ENCODE assay signal across 28 cellular contexts in genomic region chr4:32435320-32435719, GRCh38.
"Had no signal": no experiment of that assay in that cellular context is flagged by ENCODE, and none has a peak within 500 bp of the region (broad histone marks: within the 10 kb centered on the region; RNA-seq: fewer than 3 reads in every experiment).

No MANE protein-coding gene starts in this region.

- H3K27ac ChIP-seq: left lung, lower lobe of right lung, neural progenitor cell, neutrophil, parathyroid adenoma, psoas muscle, right lobe of liver, stomach, testis, thyroid gland, transverse colon, upper lobe of left lung, vagina had no signal

- H3K79me2 ChIP-seq: parathyroid adenoma had no signal

- H2AFZ ChIP-seq: neural progenitor cell, parathyroid adenoma had no signal

- DNase-seq: hypothalamus; immature natural killer cell; kidney; left colon; left lung; lower lobe of right lung; mammary epithelial cell; mesenchymal stem cell; naive thymus-derived CD8-positive, alpha-beta T cell; occipital lobe; psoas muscle; right lobe of liver; stimulated activated CD4-positive, alpha-beta T cell treated with anti-CD3 and anti-CD28 coated beads, Interleukin-1b, Interleukin-23, amount 100 ng/mL, for 48 hours; stimulated activated CD4-positive, alpha-beta T cell treated with anti-CD3 and anti-CD28 coated beads, Interleukin-2, amount 100 ng/mL, for 48 hours; stimulated activated CD4-positive, alpha-beta T cell treated with anti-CD3 and anti-CD28 coated beads, Interleukin-4, amount 100 ng/mL, for 4 hours; stimulated activated CD8-positive, alpha-beta memory T cell treated with anti-CD3 and anti-CD28 coated beads, Interleukin-4, amount 100 ng/mL, for 48 hours; stimulated activated naive B cell treated with anti-CD40 and anti-IgM and Interleukin-4, amounts not matched to agents 10 μg/mL and 1 μg/mL and 100 μg/mL, for 72 hours; stimulated activated naive CD8-positive, alpha-beta T cell treated with anti-CD3 and anti-CD28 coated beads, Interleukin-15, Interleukin-2, amounts not matched to agents 100 U/mL and 50 U/mL, for 24 hours; stomach; testis; thyroid gland; transverse colon; upper lobe of left lung had no signal

- H3K27me3 ChIP-seq: left lung, neural progenitor cell, neutrophil, right lobe of liver, stomach, testis, thyroid gland, transverse colon, upper lobe of left lung, vagina had no signal

- H3K9me3 ChIP-seq: left lung, lower lobe of right lung, neutrophil, psoas muscle, right lobe of liver, stomach, testis, thyroid gland, transverse colon, upper lobe of left lung, vagina had no signal

- H3K4me3 ChIP-seq: left lung, lower lobe of right lung, neural progenitor cell, psoas muscle, right lobe of liver, smooth muscle cell, stomach, testis, thyroid gland, transverse colon, upper lobe of left lung, vagina had no signal

- H3K4me2 ChIP-seq: neural progenitor cell, smooth muscle cell had no signal

- H3K9ac ChIP-seq: neural progenitor cell, parathyroid adenoma had no signal

- H3K36me3 ChIP-seq: left lung, lower lobe of right lung, neural progenitor cell, neutrophil, right lobe of liver, stomach, thyroid gland, transverse colon, upper lobe of left lung, vagina had no signal

- ATAC-seq: left colon; left lung; lower lobe of right lung; naive thymus-derived CD8-positive, alpha-beta T cell; psoas muscle; right lobe of liver; stimulated activated naive B cell treated with anti-CD40 and anti-IgM and Interleukin-4, amounts not matched to agents 10 μg/mL and 1 μg/mL and 100 μg/mL, for 72 hours; stimulated activated naive CD8-positive, alpha-beta T cell treated with anti-CD3 and anti-CD28 coated beads, Interleukin-15, Interleukin-2, amounts not matched to agents 100 U/mL and 50 U/mL, for 24 hours had no signal
